Comparison of ENCODE assay signal across 8 cellular contexts in genomic region chr1:28580706-28581530, GRCh38. TPM values are rescaled to one million over a fixed set of nuclear protein-coding genes. Genes with fewer than 3 reads are reported as not detected.
DNase-seq lines count a peak whose midpoint lies in the region; ATAC-seq and TF ChIP-seq lines count a peak whose summit lies in the region.

No MANE protein-coding gene starts in this region.

- H3K27ac ChIP-seq in MM.1S (ENCODE audit: low read length) (peak overlapping the region; percentile 80), duodenal mucosa (ENCODE audit: low read depth, low read length) (peak overlapping the region; percentile 84), mesendoderm (ENCODE audit: low read depth, low read length) (peak overlapping the region; percentile 22)

- CTCF ChIA-PET in WTC11 (lab: Charles Lee): interaction anchor here (0.7 to 2.4 kb wide), 8 partner anchors 22 to 333 kb away, joined by 3 to 19 read pairs (median 4); partner anchors contain the start of genes TRNAU1AP and YTHDF2

- no peak overlapping the region for H3K4ac ChIP-seq in mesendoderm (ENCODE audit: low read depth, low read length)

- peaks cover 20% of the 10 kb centered on the region for H3K4me1 Mint-ChIP-seq in WTC11
- H3K4me1 Mint-ChIP-seq in stimulated activated effector memory CD8-positive, alpha-beta T cell treated with anti-CD3 and anti-CD28 coated beads, Interleukin-12 subunit alpha, Interleukin-12 subunit beta, amount 100 ng/mL, for 72 hours: peaks cover 39% of the 10 kb centered on the region

- H3K27ac Mint-ChIP-seq in WTC11: peak overlapping the region; percentile 83
- peak overlapping the region; percentile 96 for H3K27ac Mint-ChIP-seq in stimulated activated effector memory CD8-positive, alpha-beta T cell treated with anti-CD3 and anti-CD28 coated beads, Interleukin-12 subunit alpha, Interleukin-12 subunit beta, amount 100 ng/mL, for 72 hours

- H3K36me3 Mint-ChIP-seq in WTC11: peaks cover 40% of the 10 kb centered on the region
- H3K36me3 Mint-ChIP-seq in stimulated activated effector memory CD8-positive, alpha-beta T cell treated with anti-CD3 and anti-CD28 coated beads, Interleukin-12 subunit alpha, Interleukin-12 subunit beta, amount 100 ng/mL, for 72 hours: peaks cover 72% of the 10 kb centered on the region

- peak overlapping the region; percentile 92 for H3K4me3 Mint-ChIP-seq in WTC11
- H3K4me3 Mint-ChIP-seq in stimulated activated effector memory CD8-positive, alpha-beta T cell treated with anti-CD3 and anti-CD28 coated beads, Interleukin-12 subunit alpha, Interleukin-12 subunit beta, amount 100 ng/mL, for 72 hours: peak overlapping the region; percentile 87

- no peaks in the 10 kb centered on the region for H3K27me3 ChIP-seq in MM.1S (replicated peaks; ENCODE audit: insufficient read depth, low read length)
- no peaks in the 10 kb centered on the region for H3K27me3 ChIP-seq in duodenal mucosa (ENCODE audit: control insufficient read depth in 1 of 2, insufficient read depth in 2 of 2, low read length in 2 of 2)
- no peaks in the 10 kb centered on the region for H3K27me3 ChIP-seq in mesendoderm (ENCODE audit: insufficient read depth, low read length, poor library complexity)

- peak overlapping the region; percentile 40 for H3K18ac ChIP-seq in mesendoderm (ENCODE audit: low read length)

- peak overlapping the region; percentile 95 for H3K56ac ChIP-seq in mesendoderm (ENCODE audit: low read length)

- peak; percentile 14 for DNase-seq in GF-D8 (lab: John Stamatoyannopoulos, UW)
- DNase-seq in MM.1S: peak; percentile 64
- peak; percentile 37 for DNase-seq in WTC11 (ENCODE audit: low spot score)
- peak; percentile 75 for DNase-seq in mesendoderm
- DNase-seq in stimulated activated effector memory CD8-positive, alpha-beta T cell treated with anti-CD3 and anti-CD28 coated beads, Interleukin-12 subunit alpha, Interleukin-12 subunit beta, amount 100 ng/mL, for 72 hours (ENCODE audit: low spot score in 2 of 2): no peak
- no peak for DNase-seq in NCI-H187 treated with DMSO at 0.1 percent for 48 hours (lab: John Stamatoyannopoulos, UW)

- H2BK120ac ChIP-seq in mesendoderm (ENCODE audit: low read depth, low read length): no peak overlapping the region

- no peak overlapping the region for H4K5ac ChIP-seq in mesendoderm (ENCODE audit: low read length)

- H3K9me3 ChIP-seq in MM.1S (replicated peaks; ENCODE audit: insufficient read depth, low read length): no peaks in the 10 kb centered on the region
- H3K9me3 ChIP-seq in duodenal mucosa (ENCODE audit: control insufficient read depth in 1 of 2, low read length in 2 of 2): no peaks in the 10 kb centered on the region

- H3K9me2 ChIP-seq in MM.1S (replicated peaks; ENCODE audit: insufficient read depth, low read length): no peaks in the 10 kb centered on the region

- H3K27me3 Mint-ChIP-seq in WTC11 (ENCODE audit: low read depth): no peaks in the 10 kb centered on the region

- H3K79me2 ChIP-seq in MM.1S (ENCODE audit: low read length): peaks cover 38% of the 10 kb centered on the region
- H3K79me2 ChIP-seq in mesendoderm (ENCODE audit: control insufficient read depth, insufficient read depth, low read length): peaks cover 24% of the 10 kb centered on the region

- H3F3A ChIP-seq in MM.1S (ENCODE audit: insufficient read depth, low read length): peaks cover 62% of the 10 kb centered on the region

- no peak overlapping the region for H2AK5ac ChIP-seq in mesendoderm (ENCODE audit: low read length)

- peak overlapping the region; percentile 99 for H3K4me3 ChIP-seq in MM.1S (ENCODE audit: low read length)
- peak overlapping the region; percentile 88 to 96 for H3K4me3 ChIP-seq in duodenal mucosa (ENCODE audit: low read depth in 1 of 2, low read length in 2 of 2)
- peak overlapping the region; percentile 97 for H3K4me3 ChIP-seq in mesendoderm (ENCODE audit: low read length)

- H4K8ac ChIP-seq in mesendoderm (ENCODE audit: low read depth, low read length): no peak overlapping the region

- H2BK5ac ChIP-seq in mesendoderm (ENCODE audit: low read length): peak overlapping the region; percentile 51

- TF ChIP-seq CTCF in MM.1S (IDR thresholded peaks at IDR 0.05; ENCODE audit: low read length) (peak; percentile 31), WTC11 (IDR thresholded peaks at IDR 0.05) (no peak)

- H3K4me1 ChIP-seq in MM.1S (ENCODE audit: low read length) (peaks cover 29% of the 10 kb centered on the region), duodenal mucosa (ENCODE audit: control insufficient read depth in 1 of 2, insufficient read depth in 2 of 2, low read length in 2 of 2) (peaks cover 13 to 23% of the 10 kb centered on the region in 2 donors), mesendoderm (ENCODE audit: control insufficient read depth, low read depth, low read length) (no peaks in the 10 kb centered on the region)

- ATAC-seq in GM21717 (IDR thresholded peaks at IDR 0.05; ENCODE audit: unreplicated experiment) (peak; percentile 27), WTC11 (no peak)
- peak; percentile 53 for ATAC-seq in stimulated activated effector memory CD8-positive, alpha-beta T cell treated with anti-CD3 and anti-CD28 coated beads, Interleukin-12 subunit alpha, Interleukin-12 subunit beta, amount 100 ng/mL, for 72 hours

- no peak overlapping the region for H2AFZ ChIP-seq in MM.1S (ENCODE audit: low read length)

- peaks cover 4% of the 10 kb centered on the region for H3K79me1 ChIP-seq in mesendoderm (ENCODE audit: low read length)

- WGBS in mesendoderm (ENCODE audit: extremely low coverage, insufficient coverage, low lambda C conversion rate): no CpG with 5 or more reads among the region's 26 CpGs

- H3K4me2 ChIP-seq in MM.1S (ENCODE audit: low read depth, low read length) (peak overlapping the region; percentile 84), mesendoderm (ENCODE audit: low read length) (peak overlapping the region; percentile 98)

- H2BK15ac ChIP-seq in mesendoderm (replicated peaks; ENCODE audit: low read depth): no peak overlapping the region

- peaks cover 22% of the 10 kb centered on the region for H3K36me3 ChIP-seq in MM.1S (replicated peaks; ENCODE audit: insufficient read depth, low read length)
- peaks cover 21 to 42% of the 10 kb centered on the region in 2 donors for H3K36me3 ChIP-seq in duodenal mucosa (ENCODE audit: control insufficient read depth in 1 of 2, insufficient read depth in 2 of 2, low read length in 2 of 2)
- H3K36me3 ChIP-seq in mesendoderm (ENCODE audit: control insufficient read depth, insufficient read depth, low read length): peaks cover 15% of the 10 kb centered on the region

- POLR2A ChIA-PET in WTC11 (lab: Charles Lee): interaction anchor here (0.6 to 2.6 kb wide), 30 partner anchors 9 to 601 kb away, joined by 3 to 22 read pairs (median 4); partner anchors contain the start of genes ATP5IF1, MED18, OPRD1 and PHACTR4

- no peaks in the 10 kb centered on the region for H3K9me3 Mint-ChIP-seq in WTC11
- H3K9me3 Mint-ChIP-seq in stimulated activated effector memory CD8-positive, alpha-beta T cell treated with anti-CD3 and anti-CD28 coated beads, Interleukin-12 subunit alpha, Interleukin-12 subunit beta, amount 100 ng/mL, for 72 hours: no peaks in the 10 kb centered on the region

- H3K9ac ChIP-seq in MM.1S (ENCODE audit: low read length) (peak overlapping the region; percentile 96), duodenal mucosa (ENCODE audit: low read depth in 1 of 2, low read length in 2 of 2) (peak overlapping the region; percentile 80 to 86), mesendoderm (ENCODE audit: low read length) (peak overlapping the region; percentile 99)

- H4K20me1 ChIP-seq in MM.1S (ENCODE audit: insufficient read depth, low read length): peaks cover 40% of the 10 kb centered on the region

- peak overlapping the region; percentile 20 for H3K23ac ChIP-seq in mesendoderm (ENCODE audit: low read length)

TF ChIP-seq in WTC11, 78 proteins besides CTCF, POLR2A, EP300 and RAD21 (continues in another document):
- TF ChIP-seq HMGA2 (CRISPR knock-in tag; IDR thresholded peaks at IDR 0.05) (no peak), ATF3 (CRISPR knock-in tag; conservative IDR thresholded peaks at IDR 0.05) (no peak), CDX4 (CRISPR knock-in tag; IDR thresholded peaks at IDR 0.05; ENCODE audit: borderline replicate concordance) (no peak), NFE2L1 (CRISPR knock-in tag; IDR thresholded peaks at IDR 0.05) (no peak), HMGXB4 (CRISPR knock-in tag; IDR thresholded peaks at IDR 0.05) (no peak), ZNF423 (CRISPR knock-in tag; IDR thresholded peaks at IDR 0.05) (no peak), E2F5 (CRISPR knock-in tag; IDR thresholded peaks at IDR 0.05) (no peak)

RNA-seq across cellular contexts. Expression of gene RAB42, which starts 11.1 kb away (rescaled TPM):
- 8.9 to 12.6 TPM (median 10.1 TPM) in 3 replicates for total RNA-seq in WTC11 (2021)
- 3.9 TPM for polyA plus RNA-seq in mesendoderm (2013, experiment 1 of 2)
- polyA plus RNA-seq in mesendoderm (2013, experiment 2 of 2): 4.1 TPM

RNA-seq across cellular contexts. Expression of gene TRNAU1AP, which starts 28.0 kb away (rescaled TPM):
- 30.4 to 40.6 TPM (median 34.0 TPM) in 3 replicates for total RNA-seq in WTC11 (2021)
- 20.8 TPM for polyA plus RNA-seq in mesendoderm (2013, experiment 1 of 2)
- 23.7 TPM for polyA plus RNA-seq in mesendoderm (2013, experiment 2 of 2)

Comparison
In these comparisons a context has a peak if more than half of its experiments do, and no peak if none do; other contexts are left out.
1. DNase-seq: peak in GF-D8 (single experiment), MM.1S (single experiment), WTC11 (single experiment) and mesendoderm (single experiment); none in stimulated activated effector memory CD8-positive, alpha-beta T cell treated with anti-CD3 and anti-CD28 coated beads, Interleukin-12 subunit alpha, Interleukin-12 subunit beta, amount 100 ng/mL, for 72 hours (0 of 2) and NCI-H187 treated with DMSO at 0.1 percent for 48 hours (single experiment).
2. H3K27ac ChIP-seq: peak in every context shown above with its lines; median percentile 84 in duodenal mucosa; 80 in MM.1S; 22 in mesendoderm.
3. Peak in every context shown above with its lines, with median percentiles within 50 percentile points of each other: H3K4me3 ChIP-seq and H3K9ac ChIP-seq.